Comparison of ENCODE assay signal across 8 cellular contexts in the genomic region with DNA sequence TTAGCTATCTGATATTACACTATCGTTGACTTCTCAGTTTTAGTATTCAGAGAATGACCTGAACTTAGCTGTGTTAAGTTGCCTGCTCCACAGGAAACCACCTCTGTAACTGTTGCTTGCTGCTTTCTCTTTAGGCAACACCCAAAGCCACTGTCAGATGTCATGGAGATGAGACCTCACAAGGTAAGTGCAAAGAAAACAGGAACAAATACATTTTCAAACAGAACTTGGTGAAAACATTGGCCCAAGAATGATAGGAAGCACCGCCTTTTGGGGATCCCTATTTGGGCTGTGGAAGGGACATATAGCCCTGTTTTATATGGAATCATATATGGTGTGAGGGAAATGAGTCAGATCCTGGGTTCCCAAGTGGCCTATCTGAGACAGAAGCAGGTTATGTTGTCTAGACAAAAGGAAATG.
DNase-seq lines count a peak whose midpoint lies in the region; ATAC-seq and TF ChIP-seq lines count a peak whose summit lies in the region.

No MANE protein-coding gene starts in this region.

- no peaks in the 10 kb centered on the region for H3K9me3 ChIP-seq in left ventricle myocardium inferior (replicated peaks)

- no peaks in the 10 kb centered on the region for H3K36me3 ChIP-seq in left ventricle myocardium inferior

- H3K4me3 ChIP-seq in NB4 (ENCODE audit: low read depth, low read length) = no peak overlapping the region
- H3K4me3 ChIP-seq in left ventricle myocardium inferior = no peak overlapping the region

- H3K4me3 Mint-ChIP-seq in activated naive CD4-positive, alpha-beta T cell treated with anti-CD3 and anti-CD28 coated beads for 36 hours = peak overlapping the region; percentile 65

- no peaks in the 10 kb centered on the region for H3K27me3 Mint-ChIP-seq in activated naive CD4-positive, alpha-beta T cell treated with anti-CD3 and anti-CD28 coated beads for 36 hours (ENCODE audit: low read depth)

- no peaks in the 10 kb centered on the region for H3K27me3 ChIP-seq in left ventricle myocardium inferior (ENCODE audit: low read depth)

- intact Hi-C loops in activated naive CD4-positive, alpha-beta T cell treated with anti-CD3 and anti-CD28 coated beads for 36 hours (cut with micrococcal nuclease) = loop anchor here (1.0 to 2.0 kb wide), 6 partner anchors 17 to 334 kb away; no protein-coding TSS in a partner anchor
- intact Hi-C loops in left ventricle myocardium inferior (cut with micrococcal nuclease) = no loop called here

- peaks cover 1% of the 10 kb centered on the region for H3K9me3 Mint-ChIP-seq in activated naive CD4-positive, alpha-beta T cell treated with anti-CD3 and anti-CD28 coated beads for 36 hours

- H3K27ac Mint-ChIP-seq in activated naive CD4-positive, alpha-beta T cell treated with anti-CD3 and anti-CD28 coated beads for 36 hours = peak overlapping the region; percentile 89

- no peak for TF ChIP-seq POLR2A in NB4 (IDR thresholded peaks at IDR 0.05; ENCODE audit: extremely low read depth, insufficient read length)

- DNase-seq in NB4 (ENCODE audit: low read depth) (peak; percentile 86), nucleus accumbens (lab: John Stamatoyannopoulos, UW) (no peak), left ventricle myocardium inferior (no peak), superior temporal gyrus (ENCODE audit: extremely low spot score) (no peak)
- peak; percentile 65 for DNase-seq in activated naive CD4-positive, alpha-beta T cell treated with anti-CD3 and anti-CD28 coated beads for 36 hours
- peak; percentile 26 for DNase-seq in stimulated activated CD8-positive, alpha-beta memory T cell treated with anti-CD3 and anti-CD28 coated beads, Interleukin-12 subunit alpha, Interleukin-12 subunit beta, amount 100 ng/mL, for 4 hours (ENCODE audit: low read depth)

- TF ChIP-seq CTCF in NB4 (IDR thresholded peaks at IDR 0.05; ENCODE audit: low read depth, low read length) = no peak
- TF ChIP-seq CTCF in left ventricle myocardium inferior (IDR thresholded peaks at IDR 0.05; ENCODE audit: borderline replicate concordance) = no peak

- CTCF ChIA-PET in activated naive CD4-positive, alpha-beta T cell treated with anti-CD3 and anti-CD28 coated beads for 36 hours (lab: Charles Lee) = interaction anchor here (1.7 to 2.9 kb wide), 2 partner anchors 19 to 334 kb away, joined by 4 to 15 read pairs; no protein-coding TSS in a partner anchor

- H3K36me3 Mint-ChIP-seq in activated naive CD4-positive, alpha-beta T cell treated with anti-CD3 and anti-CD28 coated beads for 36 hours (ENCODE audit: low read depth) = no peaks in the 10 kb centered on the region

- H3K4me1 Mint-ChIP-seq in activated naive CD4-positive, alpha-beta T cell treated with anti-CD3 and anti-CD28 coated beads for 36 hours (ENCODE audit: low read depth) = peaks cover 54% of the 10 kb centered on the region

- H3K4me1 ChIP-seq in left ventricle myocardium inferior = no peaks in the 10 kb centered on the region

- no peak overlapping the region for H3K27ac ChIP-seq in left ventricle myocardium inferior (replicated peaks)

- ATAC-seq in GM18519 (IDR thresholded peaks at IDR 0.05; ENCODE audit: low FRiP score, unreplicated experiment) = peak; percentile 89
- peak; percentile 82 for ATAC-seq in HG02571 (IDR thresholded peaks at IDR 0.05; ENCODE audit: unreplicated experiment)

Comparison
In these comparisons a context has a peak if more than half of its experiments do, and no peak if none do; other contexts are left out.
1. DNase-seq: peak in NB4 (single experiment), activated naive CD4-positive, alpha-beta T cell treated with anti-CD3 and anti-CD28 coated beads for 36 hours (single experiment) and stimulated activated CD8-positive, alpha-beta memory T cell treated with anti-CD3 and anti-CD28 coated beads, Interleukin-12 subunit alpha, Interleukin-12 subunit beta, amount 100 ng/mL, for 4 hours (single experiment); none in nucleus accumbens (0 of 56), left ventricle myocardium inferior (single experiment) and superior temporal gyrus (single experiment).